Comparison of ENCODE assay signal across 8 cellular contexts in the genomic region with DNA sequence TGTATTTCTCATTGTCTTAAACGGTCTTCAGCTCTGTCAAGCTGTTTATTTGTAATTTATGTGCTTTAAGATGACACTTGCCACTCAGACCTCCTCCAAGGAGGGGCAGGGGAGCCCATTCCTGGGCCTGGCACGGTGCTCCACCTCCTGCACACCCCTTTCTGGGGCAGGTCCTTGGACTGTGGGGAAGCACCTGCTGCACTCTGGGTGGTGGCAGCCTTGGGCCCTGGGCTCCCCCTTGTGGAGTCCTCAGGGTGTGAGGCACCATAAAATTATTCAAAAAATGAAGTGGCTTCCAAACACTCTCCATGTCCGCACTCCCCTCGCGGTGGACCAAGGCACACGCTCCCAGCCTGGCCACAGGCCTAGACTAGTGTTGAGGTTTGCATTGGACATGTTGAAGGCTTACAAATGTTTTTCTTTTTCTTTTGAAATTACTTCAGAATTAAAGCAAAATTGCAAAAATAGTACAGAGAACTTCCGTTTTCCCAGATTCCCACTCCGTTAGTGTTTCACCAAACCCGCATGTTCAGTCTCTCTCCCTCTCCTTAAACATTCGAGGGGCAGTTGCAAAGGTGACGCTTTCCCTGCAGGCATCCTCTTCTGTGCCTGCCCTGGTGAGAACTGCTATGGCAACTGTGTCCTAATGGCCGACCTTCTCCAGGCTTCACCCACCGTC. TPM values are rescaled to one million over a fixed set of nuclear protein-coding genes. Genes with fewer than 3 reads are reported as not detected.
DNase-seq lines count a peak whose midpoint lies in the region; ATAC-seq, FAIRE-seq and TF ChIP-seq lines count a peak whose summit lies in the region.

No MANE protein-coding gene starts in this region.

- no peaks in the 10 kb centered on the region for H3K9me3 ChIP-seq in pancreas
- H3K9me3 ChIP-seq in upper lobe of right lung, result no peaks in the 10 kb centered on the region

- DNase-seq in BJ (ENCODE audit: low read depth) (no peak), GM19239 (ENCODE audit: insufficient read length, low spot score) (peak; percentile 90), HPDE6-E6E7 (ENCODE audit: extremely low spot score) (peak; percentile 96), RCC 7860 (ENCODE audit: low spot score) (peak; percentile 20), fibroblast of pulmonary artery (ENCODE audit: low read depth) (peak; percentile 74), pancreas (peak; percentile 64 to 91 (median 76)), upper lobe of right lung (peak; percentile 89)
- DNase-seq in activated T-cell treated with anti-CD3 and anti-CD28 coated beads, Interleukin-2, amount 50 U/mL, for 48 hours, result peak; percentile 82 to 85

- WGBS in pancreas, 2 donors, result 31 to 34% methylated on average over 13 of the region's 13 CpGs

- no peaks in the 10 kb centered on the region for H3K27me3 ChIP-seq in BJ (ENCODE audit: control insufficient read depth, insufficient read depth, low read length)
- H3K27me3 ChIP-seq in pancreas, result no peaks in the 10 kb centered on the region
- H3K27me3 ChIP-seq in upper lobe of right lung, result no peaks in the 10 kb centered on the region

- ATAC-seq in pancreas, result peak; percentile 77 to 88 (median 87)
- peak; percentile 93 for ATAC-seq in upper lobe of right lung

- CTCF ChIA-PET in BJ (lab: Yijun Ruan, JAX), result interaction anchor here (0.6 to 0.8 kb wide), 2 partner anchors 72 to 83 kb away, joined by 3 to 5 read pairs; no protein-coding TSS in a partner anchor

- POLR2A ChIA-PET in BJ (lab: Charles Lee), result no interaction called here

- TF ChIP-seq CTCF in BJ (IDR thresholded peaks at IDR 0.05; ENCODE audit: insufficient read depth, low read depth, low read length) (peak; percentile 85), fibroblast of pulmonary artery (IDR thresholded peaks at IDR 0.05; ENCODE audit: low read length, missing control alignments) (peak; percentile 75), pancreas (IDR thresholded peaks at IDR 0.05) (peak; percentile 15 to 84 (median 55)), upper lobe of right lung (IDR thresholded peaks at IDR 0.05) (peak; percentile 84)

- FAIRE-seq in GM19239 (lab: Jason Lieb, UNC) (peak; percentile 49), RCC 7860 (lab: Jason Lieb, UNC) (no peak), pancreas (lab: Jason Lieb, UNC) (no peak)

- H3K36me3 ChIP-seq in BJ (ENCODE audit: control insufficient read depth, insufficient read depth, low read length), result no peaks in the 10 kb centered on the region
- H3K36me3 ChIP-seq in pancreas, result no peaks in the 10 kb centered on the region
- no peaks in the 10 kb centered on the region for H3K36me3 ChIP-seq in upper lobe of right lung

- H3K4me3 ChIP-seq in BJ (ENCODE audit: low read depth, low read length) (no peak overlapping the region), fibroblast of pulmonary artery (replicated peaks; ENCODE audit: low read depth, low read length) (no peak overlapping the region), pancreas (no peak overlapping the region), upper lobe of right lung (no peak overlapping the region)

- intact Hi-C loops in pancreas (cut with DNase I) (loop anchor here in 2 of 3 donors (5.0 to 10.0 kb wide), 2 partner anchors 197 to 200 kb away; a partner anchor contains a TSS), upper lobe of right lung (cut with DNase I) (loop anchor here (10.0 kb wide), 1 partner anchor 197 kb away; a partner anchor contains a TSS)

- H3K27ac ChIP-seq in pancreas (peak overlapping the region in 1 of 4 donors; percentile 50), upper lobe of right lung (no peak overlapping the region)

- H3K4me1 ChIP-seq in pancreas, result peaks cover 0 to 38% (median 4%) of the 10 kb centered on the region in 3 donors
- H3K4me1 ChIP-seq in upper lobe of right lung, result peaks cover 56% of the 10 kb centered on the region

RNA-seq across cellular contexts. Expression of a gene that starts 32.4 kb away (rescaled TPM):
- 19.2 and 19.9 TPM in 2 replicates for polyA plus RNA-seq in BJ (2011; rRNA removed)
- 33.3 and 67.6 TPM in 2 replicates for polyA minus RNA-seq in BJ (2011; rRNA and poly(A)+ RNA removed)
- 10 to 100 TPM; 18.6 to 27.9 (median 19.9) TPM for total RNA-seq in pancreas
- polyA plus RNA-seq in pancreas, result 10 to 100 TPM; 17.7 to 19.5 TPM
- total RNA-seq in upper lobe of right lung, result 62.4 TPM
